ENCODE assay signal across 8 cellular contexts in genomic region chr21:32257952-32258785, GRCh38. TPM values are rescaled to one million over a fixed set of nuclear protein-coding genes. Genes with fewer than 3 reads are reported as not detected.
DNase-seq lines count a peak whose midpoint lies in the region; ATAC-seq and TF ChIP-seq lines count a peak whose summit lies in the region.

No MANE protein-coding gene starts in this region.

- no peak overlapping the region for H3K4me3 Mint-ChIP-seq in activated CD8-positive, alpha-beta T cell treated with anti-CD3 and anti-CD28 coated beads, Interleukin-2, amount 10 ng/mL, durations not matched to agents 7 days and 5 days
- H3K4me3 Mint-ChIP-seq in nephron progenitor cell: no peak overlapping the region

- peaks cover 14% of the 10 kb centered on the region for H3K4me1 ChIP-seq in BE2C

- no peaks in the 10 kb centered on the region for H3K36me3 Mint-ChIP-seq in activated CD8-positive, alpha-beta T cell treated with anti-CD3 and anti-CD28 coated beads, Interleukin-2, amount 10 ng/mL, durations not matched to agents 7 days and 5 days (ENCODE audit: low read depth)
- no peaks in the 10 kb centered on the region for H3K36me3 Mint-ChIP-seq in nephron progenitor cell (ENCODE audit: low read depth)

- H3K27ac Mint-ChIP-seq in activated CD8-positive, alpha-beta T cell treated with anti-CD3 and anti-CD28 coated beads, Interleukin-2, amount 10 ng/mL, durations not matched to agents 7 days and 5 days: no peak overlapping the region
- no peak overlapping the region for H3K27ac Mint-ChIP-seq in nephron progenitor cell

- POLR2A ChIA-PET in activated CD8-positive, alpha-beta T cell treated with anti-CD3 and anti-CD28 coated beads, Interleukin-2, amount 10 ng/mL, durations not matched to agents 7 days and 5 days (lab: Charles Lee): no interaction called here

- CTCF ChIA-PET in activated CD8-positive, alpha-beta T cell treated with anti-CD3 and anti-CD28 coated beads, Interleukin-2, amount 10 ng/mL, durations not matched to agents 7 days and 5 days (lab: Charles Lee): interaction anchor here (0.6 to 2.1 kb wide), 10 partner anchors 9 to 472 kb away, joined by 3 to 16 read pairs (median 4); no protein-coding TSS in a partner anchor

- ATAC-seq in GM18517 (IDR thresholded peaks at IDR 0.05; ENCODE audit: unreplicated experiment) (peak; percentile 65), HG03457 (IDR thresholded peaks at IDR 0.05; ENCODE audit: unreplicated experiment) (peak; percentile 59), HG02973 (IDR thresholded peaks at IDR 0.05; ENCODE audit: unreplicated experiment) (no peak)
- ATAC-seq in activated CD8-positive, alpha-beta T cell treated with anti-CD3 and anti-CD28 coated beads, Interleukin-2, amount 10 ng/mL, durations not matched to agents 7 days and 5 days: peak; percentile 68

- H3K9me3 Mint-ChIP-seq in activated CD8-positive, alpha-beta T cell treated with anti-CD3 and anti-CD28 coated beads, Interleukin-2, amount 10 ng/mL, durations not matched to agents 7 days and 5 days (ENCODE audit: insufficient read depth): no peaks in the 10 kb centered on the region
- no peaks in the 10 kb centered on the region for H3K9me3 Mint-ChIP-seq in nephron progenitor cell

- H3K27me3 Mint-ChIP-seq in activated CD8-positive, alpha-beta T cell treated with anti-CD3 and anti-CD28 coated beads, Interleukin-2, amount 10 ng/mL, durations not matched to agents 7 days and 5 days (ENCODE audit: low read depth): peaks cover 3% of the 10 kb centered on the region
- no peaks in the 10 kb centered on the region for H3K27me3 Mint-ChIP-seq in nephron progenitor cell (ENCODE audit: low read depth, poor library complexity)

- DNase-seq in BE2C (peak; percentile 80), NCI-H446 treated with DMSO at 0.1 percent for 48 hours (lab: John Stamatoyannopoulos, UW) (peak; percentile 62), fibroblast of the aortic adventitia (ENCODE audit: low read depth) (peak; percentile 90), nephron progenitor cell (peak; percentile 66)
- peak; percentile 56 for DNase-seq in activated CD8-positive, alpha-beta T cell treated with anti-CD3 and anti-CD28 coated beads, Interleukin-2, amount 10 ng/mL, durations not matched to agents 7 days and 5 days

- peaks cover 1% of the 10 kb centered on the region for H3K4me1 Mint-ChIP-seq in activated CD8-positive, alpha-beta T cell treated with anti-CD3 and anti-CD28 coated beads, Interleukin-2, amount 10 ng/mL, durations not matched to agents 7 days and 5 days (ENCODE audit: low read depth)
- peaks cover 18% of the 10 kb centered on the region for H3K4me1 Mint-ChIP-seq in nephron progenitor cell

- H3K36me3 ChIP-seq in BE2C: no peaks in the 10 kb centered on the region

- no peaks in the 10 kb centered on the region for H3K27me3 ChIP-seq in BE2C

- H3K4me3 ChIP-seq in BE2C (ENCODE audit: low read depth, low read length) (peak overlapping the region; percentile 7; the same call in 1 of the 2 replicates), fibroblast of the aortic adventitia (ENCODE audit: low read depth, low read length) (no peak overlapping the region)

- no peaks in the 10 kb centered on the region for H3K9me3 ChIP-seq in BE2C

- TF ChIP-seq CTCF in BE2C (IDR thresholded peaks at IDR 0.05; ENCODE audit: low read depth, low read length) (peak; percentile 91), fibroblast of the aortic adventitia (IDR thresholded peaks at IDR 0.05; ENCODE audit: insufficient read depth, low read length) (peak; percentile 76), nephron progenitor cell (IDR thresholded peaks at IDR 0.05) (peak; percentile 77)

RNA-seq across cellular contexts. Expression of gene MIS18A, which starts 20.7 kb away (rescaled TPM):
- polyA plus RNA-seq in BE2C (2012; ENCODE audit: insufficient read depth, insufficient read length, low read depth): 24.8 TPM
- total RNA-seq in activated CD8-positive, alpha-beta T cell treated with anti-CD3 and anti-CD28 coated beads, Interleukin-2, amount 10 ng/mL, durations not matched to agents 7 days and 5 days: 10 to 100 TPM; 27.5 to 29.4 TPM
- 13.3 and 18.6 TPM in 2 replicates for total RNA-seq in fibroblast of the aortic adventitia (ENCODE audit: low replicate concordance)

RNA-seq across cellular contexts. Expression of gene MRAP, which starts 40.5 kb away (rescaled TPM):
- polyA plus RNA-seq in BE2C (2012; ENCODE audit: insufficient read depth, insufficient read length, low read depth): not detected
- total RNA-seq in activated CD8-positive, alpha-beta T cell treated with anti-CD3 and anti-CD28 coated beads, Interleukin-2, amount 10 ng/mL, durations not matched to agents 7 days and 5 days: not detected
- total RNA-seq in fibroblast of the aortic adventitia (ENCODE audit: low replicate concordance): not detected in 2 replicates
